ENCODE assay signal across 14 cellular contexts in genomic region chr12:106897082-106897481, GRCh38.
DNase-seq lines count a peak whose midpoint lies in the region; ATAC-seq and TF ChIP-seq lines count a peak whose summit lies in the region.
"Had no signal": no experiment of that assay in that cellular context is flagged by ENCODE, and none has a peak within 500 bp of the region (broad histone marks: within the 10 kb centered on the region; RNA-seq: fewer than 3 reads in every experiment).

No MANE protein-coding gene starts in this region.

- no peaks in the 10 kb centered on the region for H3K36me3 ChIP-seq in brain microvascular endothelial cell (replicated peaks)
- H3K36me3 ChIP-seq: uterus had no signal

- DNase-seq in NCI-H82 (lab: John Stamatoyannopoulos, UW) (peak; percentile 37), NCI-H82 treated with DMSO at 0.1 percent for 48 hours (lab: John Stamatoyannopoulos, UW; ENCODE audit: unreplicated experiment) (no peak), NCI-H1092 treated with DMSO at 0.1 percent for 48 hours (lab: John Stamatoyannopoulos, UW) (peak; percentile 21), brain microvascular endothelial cell (no peak), retinal pigment epithelial cell (ENCODE audit: low read depth) (no peak)
- DNase-seq in effector memory CD8-positive, alpha-beta T cell: no peak
- DNase-seq: activated CD8-positive, alpha-beta T cell treated with anti-CD3 and anti-CD28 coated beads for 36 hours; NCI-H2171 treated with DMSO at 0.1 percent for 48 hours; uterus had no signal

- H3K9me3 Mint-ChIP-seq in effector memory CD8-positive, alpha-beta T cell: no peaks in the 10 kb centered on the region
- H3K9me3 Mint-ChIP-seq: activated CD8-positive, alpha-beta T cell treated with anti-CD3 and anti-CD28 coated beads for 36 hours; stimulated activated memory B cell treated with anti-CD40 and anti-IgM and Interleukin-4, amounts not matched to agents 10 μg/mL and 1 μg/mL and 100 μg/mL, for 72 hours had no signal

- ATAC-seq in HG02571 (IDR thresholded peaks at IDR 0.05; ENCODE audit: unreplicated experiment): no peak
- ATAC-seq in HG02840 (IDR thresholded peaks at IDR 0.05; ENCODE audit: low FRiP score, unreplicated experiment): no peak
- no peak for ATAC-seq in effector memory CD8-positive, alpha-beta T cell (replicated peaks)
- ATAC-seq: activated CD8-positive, alpha-beta T cell treated with anti-CD3 and anti-CD28 coated beads for 36 hours; mucosa of descending colon; stimulated activated memory B cell treated with anti-CD40 and anti-IgM and Interleukin-4, amounts not matched to agents 10 μg/mL and 1 μg/mL and 100 μg/mL, for 72 hours had no signal

- in situ Hi-C loops in brain microvascular endothelial cell (cut with HindIII; ENCODE audit: low pct_ligation_motif_present, low sequenced_read_pairs): no loop called here

- H3K27ac Mint-ChIP-seq in effector memory CD8-positive, alpha-beta T cell: no peak overlapping the region
- H3K27ac Mint-ChIP-seq: activated CD8-positive, alpha-beta T cell treated with anti-CD3 and anti-CD28 coated beads for 36 hours; stimulated activated memory B cell treated with anti-CD40 and anti-IgM and Interleukin-4, amounts not matched to agents 10 μg/mL and 1 μg/mL and 100 μg/mL, for 72 hours; T-helper 2 cell treated with Interferon-gamma antibody and Interleukin-4, amounts not matched to agents 5 μg/mL and 100 μg/mL, for 36 hours had no signal

- peaks cover 18 to 35% of the 10 kb centered on the region in 2 donors for H3K27me3 Mint-ChIP-seq in effector memory CD8-positive, alpha-beta T cell

- no peak overlapping the region for H3K4me3 ChIP-seq in brain microvascular endothelial cell (ENCODE audit: low read depth, low read length)
- H3K4me3 ChIP-seq in retinal pigment epithelial cell (ENCODE audit: low read length): no peak overlapping the region
- H3K4me3 ChIP-seq: mucosa of descending colon, uterus had no signal

- H3K27me3 ChIP-seq in brain microvascular endothelial cell (replicated peaks): no peaks in the 10 kb centered on the region
- H3K27me3 ChIP-seq: uterus had no signal

- H3K36me3 Mint-ChIP-seq in effector memory CD8-positive, alpha-beta T cell (ENCODE audit: insufficient read depth): no peaks in the 10 kb centered on the region
- H3K36me3 Mint-ChIP-seq: stimulated activated memory B cell treated with anti-CD40 and anti-IgM and Interleukin-4, amounts not matched to agents 10 μg/mL and 1 μg/mL and 100 μg/mL, for 72 hours had no signal

- H3K4me1 Mint-ChIP-seq in effector memory CD8-positive, alpha-beta T cell (ENCODE audit: low read depth in 2 of 2): peaks cover 1 to 7% of the 10 kb centered on the region in 2 donors

- peak; percentile 28 for TF ChIP-seq CTCF in brain microvascular endothelial cell (IDR thresholded peaks at IDR 0.05; ENCODE audit: low read depth, low read length, missing control alignments)
- TF ChIP-seq CTCF in retinal pigment epithelial cell (conservative IDR thresholded peaks at IDR 0.05; ENCODE audit: low read depth, low read length): peak; percentile 15

- no peak overlapping the region for H3K4me3 Mint-ChIP-seq in effector memory CD8-positive, alpha-beta T cell
- H3K4me3 Mint-ChIP-seq: activated CD8-positive, alpha-beta T cell treated with anti-CD3 and anti-CD28 coated beads for 36 hours; stimulated activated memory B cell treated with anti-CD40 and anti-IgM and Interleukin-4, amounts not matched to agents 10 μg/mL and 1 μg/mL and 100 μg/mL, for 72 hours; T-helper 2 cell treated with Interferon-gamma antibody and Interleukin-4, amounts not matched to agents 5 μg/mL and 100 μg/mL, for 36 hours had no signal

- no peak overlapping the region for H3K27ac ChIP-seq in brain microvascular endothelial cell
- H3K27ac ChIP-seq: uterus had no signal

Comparison
In these comparisons a context has a peak if more than half of its experiments do, and no peak if none do; other contexts are left out.
1. DNase-seq: peak in NCI-H82 (single experiment) and NCI-H1092 treated with DMSO at 0.1 percent for 48 hours (single experiment); none in NCI-H82 treated with DMSO at 0.1 percent for 48 hours (single experiment), brain microvascular endothelial cell (single experiment), retinal pigment epithelial cell (single experiment) and effector memory CD8-positive, alpha-beta T cell (0 of 3).